8 cellular contexts compared by ENCODE assay signal in genomic region chr17:78421534-78422266, GRCh38. TPM values are rescaled to one million over a fixed set of nuclear protein-coding genes. Genes with fewer than 3 reads are reported as not detected.
A peak's percentile ranks its signal among the peaks of the same experiment; 100 is the strongest.
DNase-seq lines count a peak whose midpoint lies in the region; ATAC-seq and TF ChIP-seq lines count a peak whose summit lies in the region.

No MANE protein-coding gene starts in this region.

- ATAC-seq in HG03460 (IDR thresholded peaks at IDR 0.05; ENCODE audit: unreplicated experiment) = no peak

- H3K9me3 ChIP-seq in ovary (no peaks in the 10 kb centered on the region), thyroid gland (no peaks in the 10 kb centered on the region)

- H3K27me3 ChIP-seq in ovary (no peaks in the 10 kb centered on the region), thyroid gland (no peaks in the 10 kb centered on the region)

- peak; percentile 8 for DNase-seq in DMS153 (lab: John Stamatoyannopoulos, UW)
- peak; percentile 88 for DNase-seq in HuH-7.5 (ENCODE audit: low spot score)
- DNase-seq in SK-N-DZ (ENCODE audit: low spot score) = peak; percentile 56
- DNase-seq in activated gamma-delta T cell treated with anti-CD3 and anti-CD28 coated beads, Interleukin-2, amount 50 U/mL, for 16 hours (ENCODE audit: low read depth) = peak; percentile 53
- peak; percentile 80 for DNase-seq in germinal center (ENCODE audit: low spot score)
- DNase-seq in ovary = peak; percentile 60 to 80 (median 79)
- peak; percentile 74 to 75 for DNase-seq in thyroid gland

- H3K4me1 ChIP-seq in ovary (ENCODE audit: insufficient read depth) = no peaks in the 10 kb centered on the region
- peaks cover 0 to 25% of the 10 kb centered on the region in 2 donors for H3K4me1 ChIP-seq in thyroid gland

- TF ChIP-seq EP300 in ovary (IDR thresholded peaks at IDR 0.05) = no peak

- WGBS in ovary, 3 donors = 69 to 74% (median 73%) methylated on average over 23 to 24 of the region's 24 CpGs
- 67 to 78% methylated on average over 22 of the region's 24 CpGs for WGBS in thyroid gland, 2 donors

- TF ChIP-seq POLR2A in ovary (IDR thresholded peaks at IDR 0.05) (no peak), thyroid gland (IDR thresholded peaks at IDR 0.05) (no peak)

- H3K4me3 ChIP-seq in ovary = no peak overlapping the region
- H3K4me3 ChIP-seq in thyroid gland (replicated peaks in 1 of 3) = no peak overlapping the region

- TF ChIP-seq CTCF in ovary (IDR thresholded peaks at IDR 0.05) (peak; percentile 92 to 95 (median 94)), thyroid gland (IDR thresholded peaks at IDR 0.05) (peak; percentile 96 to 99 (median 98))

- H3K36me3 ChIP-seq in ovary (no peaks in the 10 kb centered on the region), thyroid gland (peaks cover 27 to 32% of the 10 kb centered on the region in 2 donors)

- intact Hi-C loops in ovary (cut with DNase I) (loop anchor here (1.0 to 10.0 kb wide), 8 partner anchors 59 to 307 kb away; partner anchors contain the start of gene SOCS3 (in 2 of the 4)), thyroid gland (cut with DNase I) (loop anchor here (2.0 to 5.0 kb wide), 4 partner anchors 61 to 309 kb away; partner anchors contain the start of gene SOCS3)

- H3K27ac ChIP-seq in ovary (no peak overlapping the region), thyroid gland (no peak overlapping the region)

RNA-seq across cellular contexts. Expression of gene PGS1, which starts 43.3 kb away (rescaled TPM):
- 49.0 and 52.4 TPM in 2 replicates for polyA plus RNA-seq in SK-N-DZ (2014; cell fraction: cytosol; rRNA removed)
- 137 and 160 TPM in 2 replicates for polyA plus RNA-seq in SK-N-DZ (2014; cell fraction: nucleus; rRNA removed)
- total RNA-seq in ovary = 10 to 100 TPM; 27.2 to 50.2 (median 37.6) TPM
- 10 to 100 TPM; 13.5 to 28.7 TPM for polyA plus RNA-seq in ovary
- 10 to 100 TPM; 41.2 to 87.2 (median 69.1) TPM for total RNA-seq in thyroid gland

Comparison
In these comparisons a context has a peak if more than half of its experiments do, and no peak if none do; other contexts are left out.
1. DNase-seq: peak in every context shown above with its lines; median percentile 88 in HuH-7.5; 80 in germinal center; 79 in ovary; 74 in thyroid gland; 56 in SK-N-DZ; 53 in activated gamma-delta T cell treated with anti-CD3 and anti-CD28 coated beads, Interleukin-2, amount 50 U/mL, for 16 hours; 8 in DMS153.